22 cellular contexts compared by ENCODE assay signal in the genomic region with DNA sequence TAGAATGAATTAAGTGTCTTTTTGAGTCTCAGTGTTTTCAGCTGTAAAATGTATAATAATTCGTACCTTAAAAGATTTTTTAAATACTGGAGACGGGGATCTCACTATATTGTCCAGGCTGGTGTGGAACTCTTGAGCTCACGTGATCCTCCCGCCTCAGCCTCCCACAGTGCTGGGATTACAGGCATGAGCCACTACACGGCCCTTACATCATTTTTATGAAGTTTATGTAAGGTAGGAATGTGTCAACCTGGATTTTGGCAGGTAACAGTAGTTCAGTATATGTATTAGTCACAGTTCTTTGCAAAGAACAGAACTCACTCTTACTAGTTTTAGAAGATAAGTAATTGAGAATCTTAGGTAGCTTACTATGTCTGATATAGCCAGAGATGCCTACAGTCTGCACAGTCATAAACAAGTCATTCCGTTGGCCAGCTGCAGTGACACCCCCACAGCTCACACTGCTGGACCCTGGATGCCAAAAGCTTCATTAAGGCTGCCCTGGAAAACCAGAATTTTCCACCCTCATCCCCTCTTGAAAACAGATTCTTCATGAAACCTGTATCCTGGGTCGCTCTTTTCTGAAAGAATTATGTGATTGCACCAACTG. TPM values are rescaled to one million over a fixed set of nuclear protein-coding genes. Genes with fewer than 3 reads are reported as not detected.
DNase-seq lines count a peak whose midpoint lies in the region; ATAC-seq, FAIRE-seq and TF ChIP-seq lines count a peak whose summit lies in the region.
"Had no signal": no experiment of that assay in that cellular context is flagged by ENCODE, and none has a peak within 500 bp of the region (broad histone marks: within the 10 kb centered on the region; RNA-seq: fewer than 3 reads in every experiment).

No MANE protein-coding gene starts in this region.

- no peaks in the 10 kb centered on the region for H3F3A ChIP-seq in GM23338 (replicated peaks; ENCODE audit: low read depth)

- no peak overlapping the region for H3K9ac ChIP-seq in K562 (ENCODE audit: insufficient read depth in 1 of 2, low read depth in 2 of 2, low read length in 2 of 2)

- H2AFZ ChIP-seq in GM23338 (no peak overlapping the region), K562 (ENCODE audit: low read depth, low read length) (no peak overlapping the region), osteoblast (ENCODE audit: low read length) (no peak overlapping the region)

- no peak for TF ChIP-seq POLR2A in K562 (conservative IDR thresholded peaks at IDR 0.05)

- FAIRE-seq in K562 (lab: Jason Lieb, UNC): no peak
- FAIRE-seq: endothelial cell of umbilical vein had no signal

- no peak for TF ChIP-seq EP300 in K562 (IDR thresholded peaks at IDR 0.05; ENCODE audit: low read length)

- H3K9me2 ChIP-seq in GM23338 (ENCODE audit: insufficient read depth): no peaks in the 10 kb centered on the region

- no peak overlapping the region for H3K4me3 Mint-ChIP-seq in GM23338
- H3K4me3 Mint-ChIP-seq: stimulated activated naive CD8-positive, alpha-beta T cell treated with anti-CD3 and anti-CD28 coated beads, Interleukin-15, Interleukin-2, amounts not matched to agents 100 ng/mL and 50 ng/mL, for 24 hours had no signal

- WGBS in K562 (ENCODE audit: insufficient coverage, low coverage, missing lambda C conversion rate): 9% methylated on average over 7 of the region's 7 CpGs
- 66% methylated on average over 7 of the region's 7 CpGs for WGBS in right cardiac atrium

- H3K4me2 ChIP-seq in GM23338: peak overlapping the region; percentile 66; the same call in 1 of the 2 replicates
- H3K4me2 ChIP-seq in K562 (ENCODE audit: insufficient read depth, low read length): no peak overlapping the region
- no peak overlapping the region for H3K4me2 ChIP-seq in osteoblast (ENCODE audit: insufficient read depth, low read length)

- no peaks in the 10 kb centered on the region for H3K79me2 ChIP-seq in GM23338 (replicated peaks; ENCODE audit: insufficient read depth)
- no peaks in the 10 kb centered on the region for H3K79me2 ChIP-seq in K562 (ENCODE audit: control insufficient read depth, insufficient read depth, low read length)
- no peaks in the 10 kb centered on the region for H3K79me2 ChIP-seq in osteoblast (ENCODE audit: insufficient read depth, low read length)

- POLR2A ChIA-PET in K562 (lab: Yijun Ruan, JAX): interaction anchor here (0.6 to 1.2 kb wide), 3 partner anchors 12 to 444 kb away, joined by 3 read pairs; partner anchors contain the start of gene HSD3B7

- peaks cover 26% of the 10 kb centered on the region for H3K27me3 Mint-ChIP-seq in GM23338 (ENCODE audit: insufficient read depth, low read depth, poor library complexity)

- TF ChIP-seq CTCF in GM23338 (conservative IDR thresholded peaks at IDR 0.05; ENCODE audit: low read depth in 2 of 2) (no peak), K562 (IDR thresholded peaks at IDR 0.05 in 2 of 3, conservative IDR thresholded peaks at IDR 0.05 in 1 of 3; ENCODE audit: insufficient read depth in 2 of 3, low read depth in 1 of 3, low read length in 3 of 3) (no peak), osteoblast (IDR thresholded peaks at IDR 0.05; ENCODE audit: extremely low read depth, low read depth, low read length) (no peak), BE2C (IDR thresholded peaks at IDR 0.05; ENCODE audit: low read depth, low read length) (no peak)

- peaks cover 4% of the 10 kb centered on the region; the same call in 1 of the 3 replicates for H3K36me3 Mint-ChIP-seq in GM23338 (ENCODE audit: low read depth)

- intact Hi-C loops in K562 (cut with micrococcal nuclease): no loop called here
- intact Hi-C loops in right cardiac atrium (cut with DNase I): no loop called here

- BruUV-seq in K562 (replicated peaks; lab: Mats Ljungman, UMichigan): no TSS peak

- H3K9me3 ChIP-seq in K562 (replicated peaks; ENCODE audit: control insufficient read depth, insufficient read depth, low read depth, low read length) (no peaks in the 10 kb centered on the region), right cardiac atrium (ENCODE audit: control insufficient read depth, low read length) (no peaks in the 10 kb centered on the region), osteoblast (ENCODE audit: low read depth, low read length) (no peaks in the 10 kb centered on the region), BE2C (no peaks in the 10 kb centered on the region), MG63 (no peaks in the 10 kb centered on the region)
- H3K9me3 ChIP-seq: transverse colon had no signal

- H3K9me3 Mint-ChIP-seq in GM23338: peaks cover 13% of the 10 kb centered on the region; the same call in 2 of the 3 replicates
- H3K9me3 Mint-ChIP-seq: activated naive CD4-positive, alpha-beta T cell treated with anti-CD3 and anti-CD28 coated beads for 36 hours; dendritic cell treated with granulocyte-macrophage colony-stimulating factor and Interleukin-4, amounts not matched to agents 40 ng/mL and 50 ng/mL, for 4 days; stimulated activated naive CD8-positive, alpha-beta T cell treated with anti-CD3 and anti-CD28 coated beads, Interleukin-15, Interleukin-2, amounts not matched to agents 100 ng/mL and 50 ng/mL, for 24 hours had no signal

- H3K4me1 Mint-ChIP-seq in GM23338: peaks cover 4% of the 10 kb centered on the region; the same call in 2 of the 3 replicates

- no peaks in the 10 kb centered on the region for H3K36me3 ChIP-seq in GM23338 (ENCODE audit: insufficient read depth)
- no peaks in the 10 kb centered on the region for H3K36me3 ChIP-seq in K562 (ENCODE audit: control insufficient read depth, insufficient read depth, low read length)
- no peaks in the 10 kb centered on the region for H3K36me3 ChIP-seq in osteoblast (ENCODE audit: insufficient read depth, low read length)
- H3K36me3 ChIP-seq in BE2C: no peaks in the 10 kb centered on the region
- H3K36me3 ChIP-seq in MG63: no peaks in the 10 kb centered on the region
- H3K36me3 ChIP-seq: transverse colon had no signal

- DNase-seq in GM23338 (ENCODE audit: low spot score) (no peak), K562 (ENCODE audit: extremely low read depth in 1 of 4, low spot score in 3 of 4) (no peak), right cardiac atrium (no peak), osteoblast (ENCODE audit: insufficient read length, low spot score, missing footprints) (peak; percentile 86), BE2C (no peak), MG63 (no peak)
- DNase-seq: activated naive CD4-positive, alpha-beta T cell treated with anti-CD3 and anti-CD28 coated beads for 36 hours; AML-193; foreskin fibroblast; Kasumi-1; midbrain; NCI-H1105; NCI-H526 treated with DMSO at 0.1 percent for 48 hours; SHP77 treated with DMSO at 0.1 percent for 48 hours; transverse colon had no signal

- H3K27me3 ChIP-seq in GM23338 (ENCODE audit: insufficient read depth): peaks cover 46% of the 10 kb centered on the region
- H3K27me3 ChIP-seq in K562 (ENCODE audit: control insufficient read depth in 2 of 2, insufficient read depth in 2 of 2, low read length in 2 of 2): peaks cover 6 to 11% of the 10 kb centered on the region in 2 experiments; a peak in 4 of 5 replicates
- H3K27me3 ChIP-seq in right cardiac atrium (ENCODE audit: control insufficient read depth, insufficient read depth): no peaks in the 10 kb centered on the region
- peaks cover 11% of the 10 kb centered on the region for H3K27me3 ChIP-seq in osteoblast (ENCODE audit: insufficient read depth, low read length)
- H3K27me3 ChIP-seq in BE2C: no peaks in the 10 kb centered on the region
- no peaks in the 10 kb centered on the region for H3K27me3 ChIP-seq in MG63
- H3K27me3 ChIP-seq: transverse colon had no signal

- H3K27ac Mint-ChIP-seq in GM23338: no peak overlapping the region
- H3K27ac Mint-ChIP-seq: activated naive CD4-positive, alpha-beta T cell treated with anti-CD3 and anti-CD28 coated beads for 36 hours; dendritic cell treated with granulocyte-macrophage colony-stimulating factor and Interleukin-4, amounts not matched to agents 40 ng/mL and 50 ng/mL, for 4 days; stimulated activated naive CD8-positive, alpha-beta T cell treated with anti-CD3 and anti-CD28 coated beads, Interleukin-15, Interleukin-2, amounts not matched to agents 100 ng/mL and 50 ng/mL, for 24 hours had no signal

- in situ Hi-C loops in K562 (cut with MboI): loop anchor here (25.0 kb wide), 1 partner anchor 441 kb away; the partner anchor contains the start of gene HSD3B7

- H3K4me1 ChIP-seq in GM23338 (ENCODE audit: insufficient read depth) (no peaks in the 10 kb centered on the region), K562 (replicated peaks in 1 of 2; ENCODE audit: control insufficient read depth in 2 of 2, insufficient read depth in 2 of 2, low read length in 2 of 2) (peaks cover 0 to 12% of the 10 kb centered on the region in 2 experiments; a peak in 2 of 5 replicates), right cardiac atrium (ENCODE audit: control insufficient read depth, insufficient read depth, low read length) (no peaks in the 10 kb centered on the region), osteoblast (ENCODE audit: insufficient read depth, low read length) (no peaks in the 10 kb centered on the region), BE2C (no peaks in the 10 kb centered on the region)

- no peak for ATAC-seq in GM23338
- ATAC-seq in K562: no peak
- ATAC-seq in right cardiac atrium: no peak
- ATAC-seq in HG03039 (IDR thresholded peaks at IDR 0.05; ENCODE audit: unreplicated experiment): no peak
- ATAC-seq in HG03280 (IDR thresholded peaks at IDR 0.05; ENCODE audit: unreplicated experiment): no peak

- no peak overlapping the region for H3K27ac ChIP-seq in GM23338 (ENCODE audit: low read depth)
- H3K27ac ChIP-seq in K562 (ENCODE audit: extremely low read depth, low read depth, low read length): no peak overlapping the region
- peak overlapping the region; percentile 98 for H3K27ac ChIP-seq in right cardiac atrium (ENCODE audit: low read length)
- no peak overlapping the region for H3K27ac ChIP-seq in osteoblast (ENCODE audit: low read depth, low read length)
- H3K27ac ChIP-seq: skin epidermis, transverse colon had no signal

- H3K4me3 ChIP-seq in GM23338: no peak overlapping the region; the same call in 1 of the 2 replicates
- no peak overlapping the region for H3K4me3 ChIP-seq in K562
- H3K4me3 ChIP-seq in right cardiac atrium (ENCODE audit: low read length): no peak overlapping the region
- no peak overlapping the region for H3K4me3 ChIP-seq in osteoblast (ENCODE audit: insufficient read depth, low read length)
- H3K4me3 ChIP-seq in BE2C (ENCODE audit: low read depth, low read length): no peak overlapping the region
- H3K4me3 ChIP-seq in MG63: no peak overlapping the region

- H3K9me1 ChIP-seq in K562 (ENCODE audit: control insufficient read depth, insufficient read depth, low read length): no peaks in the 10 kb centered on the region

- no peak for TF ChIP-seq RAD21 in K562 (CRISPR knock-in tag; conservative IDR thresholded peaks at IDR 0.05 in 1 of 2, IDR thresholded peaks at IDR 0.05 in 1 of 2)

- CTCF ChIA-PET in K562 (lab: Yijun Ruan, JAX; ENCODE audit: low intra/inter-chr PET ratio): no interaction called here

- H4K20me1 ChIP-seq in GM23338 (replicated peaks; ENCODE audit: insufficient read depth) (0 out of 2 replicates have a peak, but pooled peaks cover 2% of the 10 kb centered on the region), K562 (replicated peaks; ENCODE audit: control insufficient read depth, insufficient read depth, low read length) (no peaks in the 10 kb centered on the region), osteoblast (ENCODE audit: insufficient read depth, low read length) (no peaks in the 10 kb centered on the region)

RNA-seq across cellular contexts. Expression of gene COX6A2, which starts 0.6 kb away (rescaled TPM):
- not detected in 2 replicates for total RNA-seq in GM23338 (2014; rRNA removed; shearing (Covaris generic))
- polyA plus RNA-seq in GM23338 (2016; fragmentation: Nextera tagmentation; extraction: Ambion mirVana) (4.7 and 6.0 TPM in 2 replicates), K562 (2011; rRNA removed) (not detected in 2 replicates), K562 (2014; fragmentation: Illumina TruSeq; extraction: Trizol) (not detected in 2 replicates), K562 (2014; fragmentation: Nextera tagmentation; extraction: Ambion mirVana) (not detected), K562 (2014; rRNA removed) (not detected in 2 replicates), right cardiac atrium (4,696 TPM)
- total RNA-seq in K562 (2011; cell fraction: chromatin; rRNA removed; ENCODE audit: low replicate concordance): not detected in 2 replicates
- total RNA-seq in K562 (2011; cell fraction: nucleolus; rRNA removed): not detected in 2 replicates
- total RNA-seq in K562 (2011; cell fraction: nucleoplasm; rRNA removed): not detected in 2 replicates
- total RNA-seq in K562 (2014; rRNA removed) (not detected in 2 replicates), K562 (2014; rRNA removed; fragmentation: Illumina TruSeq; extraction: Trizol) (not detected in 2 replicates), K562 (2015; rRNA removed; fragmentation: Illumina TruSeq; extraction: Trizol) (not detected in 2 replicates), K562 (2021) (not detected in 2 replicates), right cardiac atrium (1,000 to 10,000 TPM in 2 of 4 donors, 100 to 1,000 TPM in 2; 574 to 1,093 (median 918) TPM), osteoblast (not detected in 2 replicates)
- not detected in 2 replicates for polyA plus RNA-seq in K562 (2011; cell fraction: cytosol; rRNA removed)
- not detected in 2 replicates for polyA plus RNA-seq in K562 (2011; cell fraction: nucleus; rRNA removed)
- not detected in 2 replicates for polyA plus RNA-seq in K562 (2012)
- polyA minus RNA-seq in K562 (2011; rRNA and poly(A)+ RNA removed): not detected in 2 replicates
- not detected in 2 replicates for polyA minus RNA-seq in K562 (2011; cell fraction: cytosol; rRNA and poly(A)+ RNA removed)
- not detected in 2 replicates for polyA minus RNA-seq in K562 (2011; cell fraction: nucleus; rRNA and poly(A)+ RNA removed)
- polyA plus RNA-seq in BE2C (2012; ENCODE audit: insufficient read depth, insufficient read length, low read depth): not detected
- total RNA-seq in MG63 (2014; rRNA removed; shearing (Covaris generic); ENCODE audit: low replicate concordance): not detected in 2 replicates
- total RNA-seq: activated naive CD4-positive, alpha-beta T cell treated with anti-CD3 and anti-CD28 coated beads for 36 hours; endothelial cell of umbilical vein; HT-29; transverse colon had no signal
- polyA plus RNA-seq: endothelial cell of umbilical vein had no signal

RNA-seq across cellular contexts. Expression of gene ZNF843, which starts 13.8 kb away (rescaled TPM):
- total RNA-seq in GM23338 (2014; rRNA removed; shearing (Covaris generic)): 0.35 TPM in 1 of 2 replicates, not detected in the other
- polyA plus RNA-seq in GM23338 (2016; fragmentation: Nextera tagmentation; extraction: Ambion mirVana) (not detected in 2 replicates), K562 (2011; rRNA removed) (0.03 and 0.06 TPM in 2 replicates), K562 (2014; fragmentation: Illumina TruSeq; extraction: Trizol) (0.04 and 0.07 TPM in 2 replicates), K562 (2014; fragmentation: Nextera tagmentation; extraction: Ambion mirVana) (under 1 TPM in 1 of 2 experiments, not detected in 1; 0.06 TPM), K562 (2014; rRNA removed) (not detected in 2 replicates), right cardiac atrium (1.8 TPM)
- not detected in 2 replicates for total RNA-seq in K562 (2011; cell fraction: chromatin; rRNA removed; ENCODE audit: low replicate concordance)
- total RNA-seq in K562 (2011; cell fraction: nucleolus; rRNA removed): 0.17 TPM in 1 of 2 replicates, not detected in the other
- total RNA-seq in K562 (2011; cell fraction: nucleoplasm; rRNA removed): 0.23 TPM in 1 of 2 replicates, not detected in the other
- total RNA-seq in K562 (2014; rRNA removed) (not detected in 2 replicates), K562 (2014; rRNA removed; fragmentation: Illumina TruSeq; extraction: Trizol) (not detected in 2 replicates), K562 (2015; rRNA removed; fragmentation: Illumina TruSeq; extraction: Trizol) (not detected in 2 replicates), K562 (2021) (0.13 TPM in 1 of 2 replicates, not detected in the other), right cardiac atrium (1 to 10 TPM; 2.1 to 4.2 (median 3.1) TPM), osteoblast (1.1 and 1.2 TPM in 2 replicates)
- 0.04 and 0.12 TPM in 2 replicates for polyA plus RNA-seq in K562 (2011; cell fraction: cytosol; rRNA removed)
- 0.04 and 0.06 TPM in 2 replicates for polyA plus RNA-seq in K562 (2011; cell fraction: nucleus; rRNA removed)
- polyA plus RNA-seq in K562 (2012): 0.09 and 0.21 TPM in 2 replicates
- polyA minus RNA-seq in K562 (2011; rRNA and poly(A)+ RNA removed): 0.03 and 0.04 TPM in 2 replicates
- polyA minus RNA-seq in K562 (2011; cell fraction: cytosol; rRNA and poly(A)+ RNA removed): not detected in 2 replicates
- polyA minus RNA-seq in K562 (2011; cell fraction: nucleus; rRNA and poly(A)+ RNA removed): not detected in 2 replicates
- polyA plus RNA-seq in BE2C (2012; ENCODE audit: insufficient read depth, insufficient read length, low read depth): 1.0 TPM
- not detected in 2 replicates for total RNA-seq in MG63 (2014; rRNA removed; shearing (Covaris generic); ENCODE audit: low replicate concordance)
- total RNA-seq: HT-29 had no signal

RNA-seq across cellular contexts. Expression of gene ARMC5, which starts 30.6 kb away (rescaled TPM):
- total RNA-seq in GM23338 (2014; rRNA removed; shearing (Covaris generic)): 10.2 and 11.3 TPM in 2 replicates
- polyA plus RNA-seq in GM23338 (2016; fragmentation: Nextera tagmentation; extraction: Ambion mirVana): 5.9 and 7.5 TPM in 2 replicates
- 14.5 and 27.5 TPM in 2 replicates for total RNA-seq in K562 (2011; cell fraction: chromatin; rRNA removed; ENCODE audit: low replicate concordance)
- 22.8 and 23.9 TPM in 2 replicates for total RNA-seq in K562 (2011; cell fraction: nucleolus; rRNA removed)
- total RNA-seq in K562 (2011; cell fraction: nucleoplasm; rRNA removed): 15.2 and 19.7 TPM in 2 replicates
- total RNA-seq in K562 (2014; rRNA removed): 10.3 and 11.8 TPM in 2 replicates
- 1.2 and 1.9 TPM in 2 replicates for total RNA-seq in K562 (2014; rRNA removed; fragmentation: Illumina TruSeq; extraction: Trizol)
- 5.0 and 6.6 TPM in 2 replicates for total RNA-seq in K562 (2015; rRNA removed; fragmentation: Illumina TruSeq; extraction: Trizol)
- total RNA-seq in K562 (2021): 13.2 and 13.5 TPM in 2 replicates
- polyA plus RNA-seq in K562 (2011; rRNA removed): 2.1 and 5.6 TPM in 2 replicates
- 3.3 and 7.9 TPM in 2 replicates for polyA plus RNA-seq in K562 (2011; cell fraction: cytosol; rRNA removed)
- 33.0 and 40.2 TPM in 2 replicates for polyA plus RNA-seq in K562 (2011; cell fraction: nucleus; rRNA removed)
- polyA plus RNA-seq in K562 (2012): 8.9 and 9.6 TPM in 2 replicates
- 1.8 and 4.8 TPM in 2 replicates for polyA plus RNA-seq in K562 (2014; fragmentation: Illumina TruSeq; extraction: Trizol)
- under 1 TPM; 0.11 to 0.17 TPM for polyA plus RNA-seq in K562 (2014; fragmentation: Nextera tagmentation; extraction: Ambion mirVana)
- 8.4 and 9.5 TPM in 2 replicates for polyA plus RNA-seq in K562 (2014; rRNA removed)
- polyA minus RNA-seq in K562 (2011; rRNA and poly(A)+ RNA removed): 1.6 and 2.5 TPM in 2 replicates
- polyA minus RNA-seq in K562 (2011; cell fraction: cytosol; rRNA and poly(A)+ RNA removed): 4.5 and 6.8 TPM in 2 replicates
- polyA minus RNA-seq in K562 (2011; cell fraction: nucleus; rRNA and poly(A)+ RNA removed): 5.1 and 8.1 TPM in 2 replicates
- 1 to 10 TPM; 6.8 to 9.0 (median 7.7) TPM for total RNA-seq in right cardiac atrium
- polyA plus RNA-seq in right cardiac atrium: 8.5 TPM
- total RNA-seq in osteoblast: 10.6 and 12.7 TPM in 2 replicates
- 26.6 TPM for polyA plus RNA-seq in BE2C (2012; ENCODE audit: insufficient read depth, insufficient read length, low read depth)
- 11.3 and 12.7 TPM in 2 replicates for total RNA-seq in MG63 (2014; rRNA removed; shearing (Covaris generic); ENCODE audit: low replicate concordance)

RNA-seq across cellular contexts. Expression of gene ITGAD, which starts 35.6 kb away (rescaled TPM):
- total RNA-seq in GM23338 (2014; rRNA removed; shearing (Covaris generic)): not detected in 2 replicates
- not detected in 2 replicates for polyA plus RNA-seq in GM23338 (2016; fragmentation: Nextera tagmentation; extraction: Ambion mirVana)
- total RNA-seq in K562 (2011; cell fraction: chromatin; rRNA removed; ENCODE audit: low replicate concordance): not detected in 2 replicates
- total RNA-seq in K562 (2011; cell fraction: nucleolus; rRNA removed): not detected in 2 replicates
- total RNA-seq in K562 (2011; cell fraction: nucleoplasm; rRNA removed): not detected in 2 replicates
- not detected in 2 replicates for total RNA-seq in K562 (2014; rRNA removed)
- total RNA-seq in K562 (2014; rRNA removed; fragmentation: Illumina TruSeq; extraction: Trizol): not detected in 2 replicates
- total RNA-seq in K562 (2015; rRNA removed; fragmentation: Illumina TruSeq; extraction: Trizol): not detected in 2 replicates
- not detected in 2 replicates for total RNA-seq in K562 (2021)
- not detected in 2 replicates for polyA plus RNA-seq in K562 (2011; rRNA removed)
- polyA plus RNA-seq in K562 (2011; cell fraction: cytosol; rRNA removed): not detected in 2 replicates
- not detected in 2 replicates for polyA plus RNA-seq in K562 (2011; cell fraction: nucleus; rRNA removed)
- polyA plus RNA-seq in K562 (2012): not detected in 2 replicates
- not detected in 2 replicates for polyA plus RNA-seq in K562 (2014; fragmentation: Illumina TruSeq; extraction: Trizol)
- not detected for polyA plus RNA-seq in K562 (2014; fragmentation: Nextera tagmentation; extraction: Ambion mirVana)
- polyA plus RNA-seq in K562 (2014; rRNA removed): not detected in 2 replicates
- not detected in 2 replicates for polyA minus RNA-seq in K562 (2011; rRNA and poly(A)+ RNA removed)
- polyA minus RNA-seq in K562 (2011; cell fraction: cytosol; rRNA and poly(A)+ RNA removed): not detected in 2 replicates
- polyA minus RNA-seq in K562 (2011; cell fraction: nucleus; rRNA and poly(A)+ RNA removed): not detected in 2 replicates
- not detected for total RNA-seq in right cardiac atrium
- not detected for polyA plus RNA-seq in right cardiac atrium
- total RNA-seq in osteoblast: not detected in 2 replicates
- polyA plus RNA-seq in BE2C (2012; ENCODE audit: insufficient read depth, insufficient read length, low read depth): not detected
- not detected in 2 replicates for total RNA-seq in MG63 (2014; rRNA removed; shearing (Covaris generic); ENCODE audit: low replicate concordance)
- total RNA-seq: activated naive CD4-positive, alpha-beta T cell treated with anti-CD3 and anti-CD28 coated beads for 36 hours; endothelial cell of umbilical vein; HT-29 had no signal
- polyA plus RNA-seq: endothelial cell of umbilical vein had no signal

RNA-seq across cellular contexts. Expression of gene TGFB1I1, which starts 43.2 kb away (rescaled TPM):
- total RNA-seq in GM23338 (2014; rRNA removed; shearing (Covaris generic)): 4.1 and 4.2 TPM in 2 replicates
- 3.7 and 4.2 TPM in 2 replicates for polyA plus RNA-seq in GM23338 (2016; fragmentation: Nextera tagmentation; extraction: Ambion mirVana)
- 0.44 and 0.81 TPM in 2 replicates for total RNA-seq in K562 (2011; cell fraction: chromatin; rRNA removed; ENCODE audit: low replicate concordance)
- 1.2 and 1.4 TPM in 2 replicates for total RNA-seq in K562 (2011; cell fraction: nucleolus; rRNA removed)
- total RNA-seq in K562 (2011; cell fraction: nucleoplasm; rRNA removed): 0.73 and 0.92 TPM in 2 replicates
- total RNA-seq in K562 (2014; rRNA removed): 0.53 and 0.91 TPM in 2 replicates
- 0.11 and 0.29 TPM in 2 replicates for total RNA-seq in K562 (2014; rRNA removed; fragmentation: Illumina TruSeq; extraction: Trizol)
- total RNA-seq in K562 (2015; rRNA removed; fragmentation: Illumina TruSeq; extraction: Trizol): 0.25 and 0.26 TPM in 2 replicates
- 0.64 and 0.85 TPM in 2 replicates for total RNA-seq in K562 (2021)
- 0.04 and 0.08 TPM in 2 replicates for polyA plus RNA-seq in K562 (2011; rRNA removed)
- 0.25 and 0.67 TPM in 2 replicates for polyA plus RNA-seq in K562 (2011; cell fraction: cytosol; rRNA removed)
- 0.22 and 0.28 TPM in 2 replicates for polyA plus RNA-seq in K562 (2011; cell fraction: nucleus; rRNA removed)
- polyA plus RNA-seq in K562 (2012): 0.72 and 1.9 TPM in 2 replicates
- polyA plus RNA-seq in K562 (2014; fragmentation: Illumina TruSeq; extraction: Trizol): 0.62 and 0.73 TPM in 2 replicates
- polyA plus RNA-seq in K562 (2014; fragmentation: Nextera tagmentation; extraction: Ambion mirVana): under 1 TPM; 0.06 TPM
- 0.19 and 0.54 TPM in 2 replicates for polyA plus RNA-seq in K562 (2014; rRNA removed)
- polyA minus RNA-seq in K562 (2011; rRNA and poly(A)+ RNA removed): not detected in 2 replicates
- 1.4 TPM in 1 of 2 replicates, not detected in the other for polyA minus RNA-seq in K562 (2011; cell fraction: cytosol; rRNA and poly(A)+ RNA removed)
- 0.22 TPM in 1 of 2 replicates, not detected in the other for polyA minus RNA-seq in K562 (2011; cell fraction: nucleus; rRNA and poly(A)+ RNA removed)
- 10 to 100 TPM; 36.3 to 87.6 (median 55.1) TPM for total RNA-seq in right cardiac atrium
- polyA plus RNA-seq in right cardiac atrium: 33.2 TPM
- total RNA-seq in osteoblast: 60.1 and 70.4 TPM in 2 replicates
- polyA plus RNA-seq in BE2C (2012; ENCODE audit: insufficient read depth, insufficient read length, low read depth): 41.8 TPM
- total RNA-seq in MG63 (2014; rRNA removed; shearing (Covaris generic); ENCODE audit: low replicate concordance): 39.1 and 48.1 TPM in 2 replicates

Comparison
In these comparisons a context has a peak if more than half of its experiments do, and no peak if none do; other contexts are left out.
1. RNA of gene COX6A2, which starts 0.6 kb away (total RNA-seq): 574 to 1,093 TPM in right cardiac atrium; not detected in GM23338, not detected in K562, not detected in osteoblast and not detected in MG63; every median in the first group is over 100 times any median in the second.